ENCODE assay signal across 8 cellular contexts in the genomic region with DNA sequence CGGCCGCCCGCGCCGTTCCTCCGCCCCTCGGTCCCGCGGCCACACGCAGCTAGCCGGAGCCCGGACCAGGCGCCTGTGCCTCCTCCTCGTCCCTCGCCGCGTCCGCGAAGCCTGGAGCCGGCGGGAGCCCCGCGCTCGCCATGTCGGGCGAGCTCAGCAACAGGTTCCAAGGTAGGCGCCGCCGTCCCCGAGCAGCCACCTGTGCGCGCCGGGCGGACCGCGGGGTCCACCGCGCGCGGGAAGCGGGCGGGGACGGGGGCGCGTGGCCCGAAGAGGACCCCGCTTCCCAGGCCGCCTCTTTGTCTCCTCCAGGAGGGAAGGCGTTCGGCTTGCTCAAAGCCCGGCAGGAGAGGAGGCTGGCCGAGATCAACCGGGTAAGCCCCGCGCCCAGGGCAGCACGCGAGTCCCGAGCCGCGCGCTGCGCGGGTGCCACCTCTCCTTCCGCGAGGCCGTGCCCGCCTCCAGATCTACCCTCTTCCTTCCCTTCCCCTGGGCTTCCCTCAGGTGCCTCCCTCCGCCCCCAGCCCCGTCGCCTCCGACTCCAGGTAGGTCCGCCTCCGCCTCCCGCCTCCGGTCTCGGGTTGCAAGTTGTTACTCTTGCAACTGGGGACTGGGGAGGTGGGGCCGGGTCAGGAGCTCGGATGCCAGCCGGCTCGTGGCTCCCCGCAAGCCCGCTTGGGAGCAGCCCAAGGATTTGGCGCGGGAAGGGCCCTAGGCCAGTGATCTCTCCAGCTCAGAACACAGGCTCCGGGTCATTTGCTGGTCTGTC. TPM values are rescaled to one million over a fixed set of nuclear protein-coding genes. Genes with fewer than 3 reads are reported as not detected.
A peak's percentile ranks its signal among the peaks of the same experiment; 100 is the strongest.
DNase-seq lines count a peak whose midpoint lies in the region; ATAC-seq and TF ChIP-seq lines count a peak whose summit lies in the region.

A gene (plus strand): TSS at position 42 of the 769 bp plus-strand sequence. CDS start 99 bp downstream, at position 141.

- peaks cover 0 to 2% (median 0%) of the 10 kb centered on the region in 7 donors for H3K9me3 Mint-ChIP-seq in naive B cell

- TF ChIP-seq CTCF in A673 (conservative IDR thresholded peaks at IDR 0.05; ENCODE audit: low read depth, low read length) (no peak), WI38 (IDR thresholded peaks at IDR 0.05; ENCODE audit: low read depth, low read length) (no peak), epithelial cell of esophagus (IDR thresholded peaks at IDR 0.05; ENCODE audit: insufficient read depth, low read depth, low read length, missing control alignments) (no peak), upper lobe of left lung (IDR thresholded peaks at IDR 0.05) (no peak)

- POLR2A ChIA-PET in A673 (lab: Charles Lee; ENCODE audit: low non-redundant PET): no interaction called here

- H3K4me3 Mint-ChIP-seq in naive B cell: peak within 1 kb of the TSS; percentile 29 to 82 (median 76)

- ATAC-seq in naive B cell (ENCODE audit: low read depth in 2 of 2) (no peak), upper lobe of left lung (ENCODE audit: low FRiP score in 2 of 2) (peak in 1 of 2 donors; percentile 50), HG02973 (IDR thresholded peaks at IDR 0.05; ENCODE audit: unreplicated experiment) (no peak), GM21619 (IDR thresholded peaks at IDR 0.05; ENCODE audit: unreplicated experiment) (no peak)

- DNase-seq in A673 (ENCODE audit: low spot score) (peak; percentile 21), HK-2 (ENCODE audit: unreplicated experiment) (peak; percentile 79), epithelial cell of esophagus (ENCODE audit: low read depth) (peak; percentile 42), naive B cell (no peak), upper lobe of left lung (peak; percentile 34 to 85)

- no peaks in the 10 kb centered on the region for H3K9me3 ChIP-seq in A673 (ENCODE audit: low read depth, low read length, poor library complexity, severe bottlenecking)
- no peaks in the 10 kb centered on the region for H3K9me3 ChIP-seq in upper lobe of left lung

- TF ChIP-seq POLR2A in upper lobe of left lung (IDR thresholded peaks at IDR 0.05): peak in 1 of 4 donors; percentile 13

- H3K27me3 Mint-ChIP-seq in naive B cell: peaks cover 17 to 55% (median 39%) of the 10 kb centered on the region in 3 donors

- H3K4me3 ChIP-seq in A673 (ENCODE audit: low read depth, low read length, poor library complexity, severe bottlenecking): peak within 1 kb of the TSS; percentile 55
- peak within 1 kb of the TSS; percentile 17; the same call in 1 of the 2 replicates for H3K4me3 ChIP-seq in WI38 (ENCODE audit: low read depth, low read length)
- H3K4me3 ChIP-seq in epithelial cell of esophagus (ENCODE audit: low read length): peak within 1 kb of the TSS; percentile 42
- H3K4me3 ChIP-seq in upper lobe of left lung: peak within 1 kb of the TSS; percentile 44 to 81 (median 61)

- intact Hi-C loops in A673 (cut with micrococcal nuclease; ENCODE audit: unreplicated experiment): no loop called here

- H3K4me1 Mint-ChIP-seq in naive B cell: peaks cover 8 to 9% (median 9%) of the 10 kb centered on the region in 3 donors

- WGBS in upper lobe of left lung, 2 donors: 4 to 7% methylated on average over 6 to 59 of the region's 85 CpGs

- H3K27ac Mint-ChIP-seq in naive B cell: peak within 1 kb of the TSS in 1 of 6 donors; percentile 64

- TF ChIP-seq EP300 in upper lobe of left lung (IDR thresholded peaks at IDR 0.05): no peak

- H3K36me3 Mint-ChIP-seq in naive B cell: no peaks in the 10 kb centered on the region

- no peak within 1 kb of the TSS for H3K27ac ChIP-seq in A673 (ENCODE audit: low read depth, low read length, poor library complexity, severe bottlenecking)
- H3K27ac ChIP-seq in upper lobe of left lung: peak within 1 kb of the TSS; percentile 41 to 64 (median 54)

- CTCF ChIA-PET in A673 (lab: Charles Lee): interaction anchor here (0.6 kb wide), 2 partner anchors 30 to 132 kb away, joined by 3 to 6 read pairs; no protein-coding TSS in a partner anchor

- no TSS peak for BruUV-seq in A673 (replicated peaks; lab: Mats Ljungman, UMichigan)

- no peaks in the 10 kb centered on the region for H3K4me1 ChIP-seq in A673 (ENCODE audit: insufficient read depth, low read length, poor library complexity, severe bottlenecking)
- H3K4me1 ChIP-seq in upper lobe of left lung: peaks cover 7 to 26% (median 14%) of the 10 kb centered on the region in 4 donors

- H3K27me3 ChIP-seq in A673 (replicated peaks; ENCODE audit: insufficient read depth, low read depth, low read length, poor library complexity) (peaks cover 7% of the 10 kb centered on the region), upper lobe of left lung (peaks cover 0 to 15% (median 6%) of the 10 kb centered on the region in 4 donors)

- H3K36me3 ChIP-seq in A673 (ENCODE audit: insufficient read depth, low read length, poor library complexity, severe bottlenecking) (no peaks in the 10 kb centered on the region), upper lobe of left lung (no peaks in the 10 kb centered on the region)

RNA-seq across cellular contexts. Expression of the gene that starts here (rescaled TPM):
- total RNA-seq in A673 (2021): 5.6 and 6.5 TPM in 2 replicates
- not detected for polyA plus RNA-seq in naive B cell (ENCODE audit: low read depth in 6 of 6)
- total RNA-seq in upper lobe of left lung: 10 to 100 TPM in 3 of 6 donors, 1 to 10 TPM in 3; 3.8 to 21.4 (median 10.5) TPM
